In genomic region chr1:45557422-45557944, GRCh38 we compare ENCODE assay signal across 10 cellular contexts. TPM values are rescaled to one million over a fixed set of nuclear protein-coding genes. Genes with fewer than 3 reads are reported as not detected.
DNase-seq lines count a peak whose midpoint lies in the region; ATAC-seq, FAIRE-seq and TF ChIP-seq lines count a peak whose summit lies in the region.
"Had no signal": no experiment of that assay in that cellular context is flagged by ENCODE, and none has a peak within 500 bp of the region (broad histone marks: within the 10 kb centered on the region; RNA-seq: fewer than 3 reads in every experiment).

No MANE protein-coding gene starts in this region.

- intact Hi-C loops in left ventricle myocardium superior (cut with micrococcal nuclease), result loop anchor here (10.0 kb wide), 1 partner anchor 53 kb away; the partner anchor contains the start of genes CCDC163 and MMACHC
- intact Hi-C loops in Right ventricle myocardium superior (cut with DNase I), result no loop called here

- no peak overlapping the region for H2AFZ ChIP-seq in keratinocyte (ENCODE audit: control insufficient read depth, low read length)

- H3K4me2 ChIP-seq in keratinocyte (ENCODE audit: control insufficient read depth, extremely low read depth, insufficient read depth, low read depth, low read length), result peak overlapping the region; percentile 47

- H3K9me3 ChIP-seq in WERI-Rb-1 (ENCODE audit: severe bottlenecking) (no peaks in the 10 kb centered on the region), keratinocyte (ENCODE audit: control insufficient read depth, low read depth, low read length) (no peaks in the 10 kb centered on the region)
- H3K9me3 ChIP-seq: upper lobe of left lung had no signal

- peaks cover 13% of the 10 kb centered on the region for H3K4me1 ChIP-seq in keratinocyte (ENCODE audit: control insufficient read depth, extremely low read depth, insufficient read depth, low read length)

- H3K79me2 ChIP-seq in keratinocyte (ENCODE audit: control insufficient read depth, insufficient read depth, low read length), result peaks cover 2% of the 10 kb centered on the region

- H3K36me3 ChIP-seq in WERI-Rb-1 (peaks cover 81% of the 10 kb centered on the region), keratinocyte (ENCODE audit: control insufficient read depth in 2 of 2, extremely low read depth in 1 of 2, insufficient read depth in 2 of 2, low read length in 2 of 2) (peaks cover 10 to 14% of the 10 kb centered on the region in 2 experiments)

- TF ChIP-seq CTCF in WERI-Rb-1 (IDR thresholded peaks at IDR 0.05; ENCODE audit: low read depth, low read length), result no peak
- TF ChIP-seq CTCF in keratinocyte (optimal IDR thresholded peaks at IDR 0.05 in 1 of 3, IDR thresholded peaks at IDR 0.05 in 1 of 3, conservative IDR thresholded peaks at IDR 0.05 in 1 of 3; ENCODE audit: extremely low read depth in 1 of 3, insufficient read depth in 2 of 3, low read length in 3 of 3), result no peak

- no peaks in the 10 kb centered on the region for H3K9me1 ChIP-seq in keratinocyte (ENCODE audit: control insufficient read depth, extremely low read depth, insufficient read depth, low read length)

- FAIRE-seq in keratinocyte (lab: Jason Lieb, UNC), result no peak

- peak; percentile 24 for ATAC-seq in left ventricle myocardium superior
- ATAC-seq in Right ventricle myocardium superior (ENCODE audit: poor library complexity), result no peak
- ATAC-seq in GM21717 (IDR thresholded peaks at IDR 0.05; ENCODE audit: unreplicated experiment), result no peak

- dilution Hi-C loops in keratinocyte (cut with MboI; ENCODE audit: extremely low pct_ligation_motif_present, low sequenced_read_pairs), result no loop called here

- DNase-seq in left ventricle myocardium superior (no peak), Right ventricle myocardium superior (no peak), WERI-Rb-1 (peak; percentile 85), keratinocyte (ENCODE audit: low read depth, low spot score) (no peak), SKM-1 treated with dmso at 0.1 percent for 144 hours (lab: John Stamatoyannopoulos, UW; ENCODE audit: unreplicated experiment) (no peak), substantia nigra (lab: John Stamatoyannopoulos, UW) (no peak), GOT3 (lab: John Stamatoyannopoulos, UW) (no peak)
- DNase-seq: occipital lobe had no signal

- no peaks in the 10 kb centered on the region for H3K27me3 ChIP-seq in WERI-Rb-1 (ENCODE audit: insufficient read depth, low read depth, severe bottlenecking)
- no peaks in the 10 kb centered on the region for H3K27me3 ChIP-seq in keratinocyte (ENCODE audit: control insufficient read depth, extremely low read depth, insufficient read depth, low read length)
- H3K27me3 ChIP-seq: upper lobe of left lung had no signal

- H4K20me1 ChIP-seq in keratinocyte (ENCODE audit: control insufficient read depth, extremely low read depth, insufficient read depth, low read length), result no peaks in the 10 kb centered on the region

- no peak overlapping the region for H3K9ac ChIP-seq in keratinocyte (ENCODE audit: control insufficient read depth, extremely low read depth, insufficient read depth, low read length)

- H3K4me3 ChIP-seq in WERI-Rb-1 (ENCODE audit: low read depth, low read length) (no peak overlapping the region), keratinocyte (ENCODE audit: control insufficient read depth in 2 of 3, extremely low read depth in 1 of 3, insufficient read depth in 2 of 3, low read depth in 1 of 3, low read length in 3 of 3) (no peak overlapping the region)
- H3K4me3 ChIP-seq: upper lobe of left lung had no signal

- peak overlapping the region; percentile 75 for H3K27ac ChIP-seq in WERI-Rb-1
- peak overlapping the region; percentile 0 for H3K27ac ChIP-seq in keratinocyte (ENCODE audit: control insufficient read depth, insufficient read depth, low read length)
- no peak overlapping the region for H3K27ac ChIP-seq in substantia nigra (ENCODE audit: low read depth, low read length, poor library complexity, severe bottlenecking)
- H3K27ac ChIP-seq: upper lobe of left lung had no signal

RNA-seq across cellular contexts. Expression of gene AKR1A1, which starts 6.9 kb away (rescaled TPM):
- total RNA-seq in left ventricle myocardium superior (43.2 TPM), Right ventricle myocardium superior (43.3 TPM)
- polyA plus RNA-seq in keratinocyte, result 104 to 109 TPM (median 107 TPM) in 3 replicates
- polyA plus RNA-seq in keratinocyte (2011; ENCODE audit: low read depth), result 33.4 TPM
- 84.2 and 96.9 TPM in 2 replicates for polyA plus RNA-seq in keratinocyte (2011; cell fraction: cytosol; rRNA removed)
- polyA plus RNA-seq in keratinocyte (2011; cell fraction: nucleus; rRNA removed), result 91.2 and 103 TPM in 2 replicates
- polyA plus RNA-seq in keratinocyte (2012; ENCODE audit: low replicate concordance), result 48.4 and 102 TPM in 2 replicates
- 96.7 to 108 TPM (median 98.9 TPM) in 3 replicates for polyA minus RNA-seq in keratinocyte
- 58.5 TPM for polyA minus RNA-seq in keratinocyte (2011; cell fraction: cytosol; rRNA and poly(A)+ RNA removed)
- polyA minus RNA-seq in keratinocyte (2011; cell fraction: nucleus; rRNA and poly(A)+ RNA removed), result 29.2 and 30.4 TPM in 2 replicates

RNA-seq across cellular contexts. Expression of gene NASP, which starts 26.4 kb away (rescaled TPM):
- total RNA-seq in left ventricle myocardium superior (29.5 TPM), Right ventricle myocardium superior (28.7 TPM)
- polyA plus RNA-seq in keratinocyte, result 19.9 to 61.7 TPM (median 60.1 TPM) in 3 replicates
- polyA plus RNA-seq in keratinocyte (2011; ENCODE audit: low read depth), result 39.9 TPM
- 23.0 and 23.6 TPM in 2 replicates for polyA plus RNA-seq in keratinocyte (2011; cell fraction: cytosol; rRNA removed)
- polyA plus RNA-seq in keratinocyte (2011; cell fraction: nucleus; rRNA removed), result 63.5 and 65.5 TPM in 2 replicates
- 19.2 and 64.9 TPM in 2 replicates for polyA plus RNA-seq in keratinocyte (2012; ENCODE audit: low replicate concordance)
- 17.4 to 32.0 TPM (median 19.8 TPM) in 3 replicates for polyA minus RNA-seq in keratinocyte
- 25.9 TPM for polyA minus RNA-seq in keratinocyte (2011; cell fraction: cytosol; rRNA and poly(A)+ RNA removed)
- polyA minus RNA-seq in keratinocyte (2011; cell fraction: nucleus; rRNA and poly(A)+ RNA removed), result 20.6 and 30.4 TPM in 2 replicates

RNA-seq across cellular contexts. Expression of gene PRDX1, which starts 35.8 kb away (rescaled TPM):
- total RNA-seq in left ventricle myocardium superior (311 TPM), Right ventricle myocardium superior (319 TPM)
- polyA plus RNA-seq in keratinocyte, result 938 to 1,251 TPM (median 971 TPM) in 3 replicates
- polyA plus RNA-seq in keratinocyte (2011; ENCODE audit: low read depth), result 153 TPM
- 809 and 1,377 TPM in 2 replicates for polyA plus RNA-seq in keratinocyte (2011; cell fraction: cytosol; rRNA removed)
- polyA plus RNA-seq in keratinocyte (2011; cell fraction: nucleus; rRNA removed), result 627 and 714 TPM in 2 replicates
- polyA plus RNA-seq in keratinocyte (2012; ENCODE audit: low replicate concordance), result 700 and 1,019 TPM in 2 replicates
- 118 to 575 TPM (median 465 TPM) in 3 replicates for polyA minus RNA-seq in keratinocyte
- 327 TPM for polyA minus RNA-seq in keratinocyte (2011; cell fraction: cytosol; rRNA and poly(A)+ RNA removed)
- 168 and 248 TPM in 2 replicates for polyA minus RNA-seq in keratinocyte (2011; cell fraction: nucleus; rRNA and poly(A)+ RNA removed)

RNA-seq across cellular contexts. Expression of gene MMACHC, which starts 57.4 kb away (rescaled TPM):
- total RNA-seq in left ventricle myocardium superior (24.7 TPM), Right ventricle myocardium superior (19.1 TPM)
- 4.7 to 7.6 TPM (median 5.7 TPM) in 3 replicates for polyA plus RNA-seq in keratinocyte
- 2.1 TPM for polyA plus RNA-seq in keratinocyte (2011; ENCODE audit: low read depth)
- 5.5 and 5.9 TPM in 2 replicates for polyA plus RNA-seq in keratinocyte (2011; cell fraction: cytosol; rRNA removed)
- 3.3 and 4.3 TPM in 2 replicates for polyA plus RNA-seq in keratinocyte (2011; cell fraction: nucleus; rRNA removed)
- polyA plus RNA-seq in keratinocyte (2012; ENCODE audit: low replicate concordance), result 2.8 and 7.4 TPM in 2 replicates
- polyA minus RNA-seq in keratinocyte, result 14.3 to 28.3 TPM (median 15.1 TPM) in 3 replicates
- polyA minus RNA-seq in keratinocyte (2011; cell fraction: cytosol; rRNA and poly(A)+ RNA removed), result 8.8 TPM
- 4.6 and 5.9 TPM in 2 replicates for polyA minus RNA-seq in keratinocyte (2011; cell fraction: nucleus; rRNA and poly(A)+ RNA removed)

RNA-seq across cellular contexts. Expression of gene CCDC163, which starts 57.6 kb away (rescaled TPM):
- total RNA-seq in left ventricle myocardium superior, result 0.30 TPM
- 0.38 TPM for total RNA-seq in Right ventricle myocardium superior
- 1.7 to 2.2 TPM (median 1.9 TPM) in 3 replicates for polyA plus RNA-seq in keratinocyte
- 0.54 TPM for polyA plus RNA-seq in keratinocyte (2011; ENCODE audit: low read depth)
- polyA plus RNA-seq in keratinocyte (2011; cell fraction: cytosol; rRNA removed), result 1.4 and 1.5 TPM in 2 replicates
- polyA plus RNA-seq in keratinocyte (2011; cell fraction: nucleus; rRNA removed), result 3.1 and 4.6 TPM in 2 replicates
- 1.3 and 2.2 TPM in 2 replicates for polyA plus RNA-seq in keratinocyte (2012; ENCODE audit: low replicate concordance)
- 0.73 to 4.3 TPM (median 1.2 TPM) in 3 replicates for polyA minus RNA-seq in keratinocyte
- polyA minus RNA-seq in keratinocyte (2011; cell fraction: cytosol; rRNA and poly(A)+ RNA removed), result not detected
- polyA minus RNA-seq in keratinocyte (2011; cell fraction: nucleus; rRNA and poly(A)+ RNA removed), result 0.42 and 1.7 TPM in 2 replicates
- total RNA-seq: occipital lobe had no signal
